ENCODE assay signal across 8 cellular contexts in the genomic region with DNA sequence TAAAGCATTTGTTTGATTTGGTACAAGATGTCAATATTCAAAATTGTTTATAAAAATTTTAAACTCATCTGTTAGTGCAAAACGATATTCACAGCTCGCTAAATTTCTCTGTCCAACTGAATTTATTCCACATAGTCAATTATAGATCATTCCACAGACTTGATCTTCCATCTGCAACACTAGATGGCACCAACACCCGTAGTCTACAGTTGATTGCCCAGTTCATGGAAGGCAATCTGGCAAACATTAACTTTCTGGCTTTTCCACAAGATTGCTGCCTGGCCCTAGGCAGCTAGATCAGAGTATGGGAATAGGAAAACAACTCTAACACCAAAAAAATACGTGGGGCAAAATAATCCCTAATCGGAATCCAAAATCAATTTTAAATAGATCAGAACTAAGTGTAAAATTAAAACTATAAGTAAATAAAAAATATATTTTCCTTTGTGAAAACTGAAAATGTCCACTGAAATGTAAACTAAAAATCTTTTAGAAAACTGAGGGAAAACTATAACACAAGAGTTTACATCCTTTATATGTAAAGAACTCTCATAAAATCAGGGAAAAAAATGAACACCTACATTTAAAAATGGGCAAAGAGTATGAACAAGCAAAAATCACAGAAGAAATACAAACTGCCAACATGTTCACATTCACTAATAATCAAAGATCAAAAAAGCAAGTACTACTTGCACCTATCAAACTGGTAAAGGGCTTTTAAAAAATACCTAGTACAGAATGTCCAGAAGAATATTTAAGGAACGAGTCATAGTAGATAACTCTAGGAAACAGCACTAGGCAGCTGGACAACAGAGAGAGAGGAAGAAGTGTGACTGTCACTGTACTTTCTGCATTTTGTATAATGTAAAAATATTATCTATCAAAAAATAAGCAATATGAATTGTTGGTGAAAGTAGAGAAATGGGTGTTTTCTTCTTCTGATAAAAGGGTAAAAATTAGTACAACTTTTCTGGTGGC.
A peak's percentile ranks its signal among the peaks of the same experiment; 100 is the strongest.
DNase-seq lines count a peak whose midpoint lies in the region; ATAC-seq and TF ChIP-seq lines count a peak whose summit lies in the region.

No MANE protein-coding gene starts in this region.

- no peaks in the 10 kb centered on the region for H3K36me3 ChIP-seq in neutrophil

- peak; percentile 44 for DNase-seq in AG08396 (ENCODE audit: low spot score)
- DNase-seq in GM04504 (ENCODE audit: low read depth), result peak; percentile 70
- peak; percentile 74 for DNase-seq in NCI-H2227 (lab: John Stamatoyannopoulos, UW; ENCODE audit: unreplicated experiment)
- DNase-seq in activated CD4-positive, alpha-beta T cell treated with anti-CD3 and anti-CD28 coated beads, Interleukin-2, amount 50 U/mL, for 1 hour, result peak; percentile 24
- DNase-seq in fibroblast of peridontal ligament (ENCODE audit: extremely low read depth), result peak; percentile 92

- peaks cover 60 to 86% of the 10 kb centered on the region in 2 experiments for H3K4me1 ChIP-seq in neutrophil (ENCODE audit: control insufficient read depth in 1 of 2, insufficient read depth in 1 of 2, low read depth in 1 of 2, low read length in 1 of 2)

- peak; percentile 20 for TF ChIP-seq CTCF in neutrophil (IDR thresholded peaks at IDR 0.05)

- H3K27me3 ChIP-seq in neutrophil, result no peaks in the 10 kb centered on the region

- H3K27ac ChIP-seq in neutrophil, result peak overlapping the region; percentile 79

- H3K9me3 ChIP-seq in neutrophil, result no peaks in the 10 kb centered on the region

- ATAC-seq in GM19397 (IDR thresholded peaks at IDR 0.05; ENCODE audit: unreplicated experiment), result no peak
- no peak for ATAC-seq in HG02973 (IDR thresholded peaks at IDR 0.05; ENCODE audit: unreplicated experiment)

- no peak overlapping the region for H3K4me3 ChIP-seq in neutrophil (ENCODE audit: low read depth in 1 of 2, low read length in 1 of 2)

Comparison
In these comparisons a context has a peak if more than half of its experiments do, and no peak if none do; other contexts are left out.
1. DNase-seq: peak in every context shown above with its lines; median percentile 92 in fibroblast of peridontal ligament; 74 in NCI-H2227; 70 in GM04504; 44 in AG08396; 24 in activated CD4-positive, alpha-beta T cell treated with anti-CD3 and anti-CD28 coated beads, Interleukin-2, amount 50 U/mL, for 1 hour.